Comparison of ENCODE assay signal across 19 cellular contexts in genomic region chr6:144746902-144747469, GRCh38.
DNase-seq lines count a peak whose midpoint lies in the region; ATAC-seq and TF ChIP-seq lines count a peak whose summit lies in the region.
"Had no signal": no experiment of that assay in that cellular context is flagged by ENCODE, and none has a peak within 500 bp of the region (broad histone marks: within the 10 kb centered on the region; RNA-seq: fewer than 3 reads in every experiment).

No MANE protein-coding gene starts in this region.

- H3K27ac Mint-ChIP-seq in activated naive CD4-positive, alpha-beta T cell treated with anti-CD3 and anti-CD28 coated beads, Interleukin-2, amount 50 U/mL, for 24 hours = peak overlapping the region; percentile 19
- peak overlapping the region; percentile 42; the same call in 1 of the 2 replicates for H3K27ac Mint-ChIP-seq in HFFc6
- peak overlapping the region; percentile 10 for H3K27ac Mint-ChIP-seq in activated T-helper 17 cell treated with anti-CD3 and anti-CD28 coated beads, Interleukin-2, amount 50 U/mL, for 72 hours
- H3K27ac Mint-ChIP-seq in nephron = peak overlapping the region; percentile 4 to 19 (median 10)

- H3K9me3 Mint-ChIP-seq in activated naive CD4-positive, alpha-beta T cell treated with anti-CD3 and anti-CD28 coated beads, Interleukin-2, amount 50 U/mL, for 24 hours = no peaks in the 10 kb centered on the region
- H3K9me3 Mint-ChIP-seq in HFFc6 = no peaks in the 10 kb centered on the region
- H3K9me3 Mint-ChIP-seq in activated T-helper 17 cell treated with anti-CD3 and anti-CD28 coated beads, Interleukin-2, amount 50 U/mL, for 72 hours = no peaks in the 10 kb centered on the region
- H3K9me3 Mint-ChIP-seq in nephron = no peaks in the 10 kb centered on the region
- H3K9me3 Mint-ChIP-seq: H9 had no signal

- no peak overlapping the region for H3K4me3 ChIP-seq in WERI-Rb-1 (ENCODE audit: low read depth, low read length)
- H3K4me3 ChIP-seq: Peyer's patch had no signal

- no peak for ATAC-seq in activated T-helper 17 cell treated with anti-CD3 and anti-CD28 coated beads, Interleukin-2, amount 50 U/mL, for 72 hours (replicated peaks)
- ATAC-seq in GM19397 (IDR thresholded peaks at IDR 0.05; ENCODE audit: unreplicated experiment) = no peak
- ATAC-seq: Right ventricle myocardium inferior had no signal

- no peaks in the 10 kb centered on the region for H3K36me3 ChIP-seq in WERI-Rb-1

- no peaks in the 10 kb centered on the region for H3K27me3 ChIP-seq in WERI-Rb-1 (ENCODE audit: insufficient read depth, low read depth, severe bottlenecking)
- H3K27me3 ChIP-seq: Peyer's patch had no signal

- H3K9me3 ChIP-seq in WERI-Rb-1 (ENCODE audit: severe bottlenecking) = no peaks in the 10 kb centered on the region
- H3K9me3 ChIP-seq: Peyer's patch had no signal

- no peak for TF ChIP-seq CTCF in HFFc6 (IDR thresholded peaks at IDR 0.05)
- no peak for TF ChIP-seq CTCF in nephron (IDR thresholded peaks at IDR 0.05; ENCODE audit: unreplicated experiment in 3 of 3)
- no peak for TF ChIP-seq CTCF in WERI-Rb-1 (IDR thresholded peaks at IDR 0.05; ENCODE audit: low read depth, low read length)

- no peaks in the 10 kb centered on the region for H3K27me3 Mint-ChIP-seq in activated naive CD4-positive, alpha-beta T cell treated with anti-CD3 and anti-CD28 coated beads, Interleukin-2, amount 50 U/mL, for 24 hours
- H3K27me3 Mint-ChIP-seq in HFFc6 (ENCODE audit: insufficient read depth) = no peaks in the 10 kb centered on the region; the same call in 1 of the 2 replicates
- H3K27me3 Mint-ChIP-seq in activated T-helper 17 cell treated with anti-CD3 and anti-CD28 coated beads, Interleukin-2, amount 50 U/mL, for 72 hours = no peaks in the 10 kb centered on the region
- no peaks in the 10 kb centered on the region for H3K27me3 Mint-ChIP-seq in nephron (ENCODE audit: low read depth)

- peaks cover 15% of the 10 kb centered on the region for H3K36me3 Mint-ChIP-seq in activated naive CD4-positive, alpha-beta T cell treated with anti-CD3 and anti-CD28 coated beads, Interleukin-2, amount 50 U/mL, for 24 hours
- H3K36me3 Mint-ChIP-seq in HFFc6 (ENCODE audit: low read depth) (peaks cover 9% of the 10 kb centered on the region; the same call in 1 of the 2 replicates), nephron (ENCODE audit: low read depth) (peaks cover 8% of the 10 kb centered on the region)
- H3K36me3 Mint-ChIP-seq in activated T-helper 17 cell treated with anti-CD3 and anti-CD28 coated beads, Interleukin-2, amount 50 U/mL, for 72 hours (ENCODE audit: low read depth) = peaks cover 40% of the 10 kb centered on the region

- no peak for DNase-seq in activated naive CD4-positive, alpha-beta T cell (lab: John Stamatoyannopoulos, UW)
- DNase-seq in HFFc6 (no peak), WERI-Rb-1 (no peak)
- no peak for DNase-seq in effector CD8-positive, alpha-beta T cell (lab: John Stamatoyannopoulos, UW)
- DNase-seq: COR-L47, GF-D8, H9, IMR-90, Kasumi-1, MM.1S, NCI-H1092 treated with DMSO at 0.1 percent for 48 hours, NCI-H187, Peyer's patch had no signal

- no peak overlapping the region for H3K27ac ChIP-seq in WERI-Rb-1
- H3K27ac ChIP-seq: C4-2B, Peyer's patch had no signal

- H3K4me1 Mint-ChIP-seq in activated naive CD4-positive, alpha-beta T cell treated with anti-CD3 and anti-CD28 coated beads, Interleukin-2, amount 50 U/mL, for 24 hours = peaks cover 3% of the 10 kb centered on the region
- H3K4me1 Mint-ChIP-seq in HFFc6 (ENCODE audit: low read depth) = peaks cover 13% of the 10 kb centered on the region
- peaks cover 6% of the 10 kb centered on the region for H3K4me1 Mint-ChIP-seq in activated T-helper 17 cell treated with anti-CD3 and anti-CD28 coated beads, Interleukin-2, amount 50 U/mL, for 72 hours
- H3K4me1 Mint-ChIP-seq in nephron = peaks cover 16% of the 10 kb centered on the region

- no peak overlapping the region for H3K4me3 Mint-ChIP-seq in activated naive CD4-positive, alpha-beta T cell treated with anti-CD3 and anti-CD28 coated beads, Interleukin-2, amount 50 U/mL, for 24 hours
- H3K4me3 Mint-ChIP-seq in HFFc6 (no peak overlapping the region), nephron (no peak overlapping the region)
- no peak overlapping the region for H3K4me3 Mint-ChIP-seq in activated T-helper 17 cell treated with anti-CD3 and anti-CD28 coated beads, Interleukin-2, amount 50 U/mL, for 72 hours
- H3K4me3 Mint-ChIP-seq: H9 had no signal
